Comparison of ENCODE assay signal across 8 cellular contexts in the genomic region with DNA sequence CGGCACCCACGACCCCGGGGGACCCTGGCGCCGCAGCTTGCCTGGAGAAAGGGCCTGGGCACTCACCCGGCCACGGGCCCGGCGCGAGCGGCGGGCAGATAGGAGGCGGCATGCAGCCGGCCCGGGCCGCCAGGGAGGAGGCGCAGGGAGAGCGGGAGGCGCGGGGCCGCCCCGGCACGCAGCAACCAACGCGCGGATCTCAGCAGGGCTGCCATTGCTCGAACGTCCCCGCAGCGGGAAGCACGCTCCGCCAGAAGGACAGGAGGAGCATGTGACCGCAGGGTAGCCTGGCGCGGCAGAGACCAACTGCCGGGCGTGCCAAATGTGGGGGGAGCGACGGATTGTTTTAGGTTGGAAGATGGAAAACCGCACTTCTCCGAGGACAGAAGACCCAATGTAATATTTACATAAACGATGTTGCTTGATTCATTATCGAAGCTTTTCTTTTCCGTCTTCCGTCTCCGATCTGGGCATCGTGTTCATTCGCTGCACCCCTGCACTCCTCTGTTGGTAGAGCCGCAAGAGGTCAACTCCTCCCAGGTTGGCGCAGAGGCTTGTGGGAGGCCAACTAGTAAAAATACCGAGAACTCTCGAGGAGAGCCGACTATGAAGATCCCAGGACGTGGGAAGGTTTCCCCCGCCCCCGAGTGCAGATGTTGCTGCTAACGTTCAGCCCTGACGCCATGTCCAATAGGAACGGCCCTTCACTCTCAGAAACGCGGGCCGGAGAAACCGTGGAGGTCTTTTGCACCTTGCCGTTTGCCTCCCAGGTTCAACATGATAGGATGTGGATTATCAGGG. TPM values are rescaled to one million over a fixed set of nuclear protein-coding genes. Genes with fewer than 3 reads are reported as not detected.
DNase-seq lines count a peak whose midpoint lies in the region; ATAC-seq, FAIRE-seq and TF ChIP-seq lines count a peak whose summit lies in the region.

A gene (minus strand): TSS at position 257 of the 801 bp plus-strand sequence. CDS start 42 bp downstream, at position 215.

- WGBS in psoas muscle, 3 donors, result 0 to 1% (median 0%) methylated on average over 50 to 64 of the region's 64 CpGs

- H3K36me3 ChIP-seq in ascending aorta, result peaks cover 0 to 5% of the 10 kb centered on the region in 2 donors
- peaks cover 10% of the 10 kb centered on the region for H3K36me3 ChIP-seq in right atrium auricular region
- H3K36me3 ChIP-seq in psoas muscle (ENCODE audit: insufficient read depth in 1 of 2, low read depth in 1 of 2), result peaks cover 12 to 17% of the 10 kb centered on the region in 2 donors

- H3K9me3 ChIP-seq in ascending aorta, result no peaks in the 10 kb centered on the region
- H3K9me3 ChIP-seq in right atrium auricular region, result no peaks in the 10 kb centered on the region
- H3K9me3 ChIP-seq in psoas muscle, result no peaks in the 10 kb centered on the region

- H3K27ac ChIP-seq in ascending aorta, result peak within 1 kb of the TSS; percentile 40 to 80
- peak within 1 kb of the TSS; percentile 85 for H3K27ac ChIP-seq in right atrium auricular region
- H3K27ac ChIP-seq in psoas muscle, result peak within 1 kb of the TSS; percentile 90

- intact Hi-C loops in ascending aorta (cut with DNase I), result loop anchor here (2.0 to 5.0 kb wide), 2 partner anchors 173 to 366 kb away; a partner anchor contains a TSS
- intact Hi-C loops in psoas muscle (cut with DNase I), result no loop called here

- H3K27me3 ChIP-seq in ascending aorta (no peaks in the 10 kb centered on the region), right atrium auricular region (no peaks in the 10 kb centered on the region), psoas muscle (ENCODE audit: insufficient read depth in 3 of 3, low read length in 2 of 3) (no peaks in the 10 kb centered on the region)

- TF ChIP-seq CTCF in ascending aorta (IDR thresholded peaks at IDR 0.05) (no peak), right atrium auricular region (IDR thresholded peaks at IDR 0.05) (no peak), psoas muscle (IDR thresholded peaks at IDR 0.05) (no peak)

- H3K4me1 ChIP-seq in ascending aorta (peaks cover 8 to 18% of the 10 kb centered on the region in 2 donors), right atrium auricular region (peaks cover 0 to 15% of the 10 kb centered on the region in 2 donors), psoas muscle (peaks cover 24% of the 10 kb centered on the region)

- H3K27ac Mint-ChIP-seq in T-helper 2 cell treated with Interferon-gamma antibody and Interleukin-4, amounts not matched to agents 5 μg/mL and 100 μg/mL, for 36 hours, result peak within 1 kb of the TSS; percentile 95

- peak; percentile 98 for FAIRE-seq in urothelium cell line (lab: Jason Lieb, UNC)

- H3K27me3 Mint-ChIP-seq in T-helper 2 cell treated with Interferon-gamma antibody and Interleukin-4, amounts not matched to agents 5 μg/mL and 100 μg/mL, for 36 hours (ENCODE audit: low read depth), result no peaks in the 10 kb centered on the region

- DNase-seq in NCI-H1930 (lab: John Stamatoyannopoulos, UW) (peak; percentile 88 to 89), ascending aorta (ENCODE audit: low spot score in 2 of 2) (peak; percentile 72 to 96), right atrium auricular region (ENCODE audit: low spot score) (peak; percentile 95), psoas muscle (peak; percentile 93 to 96), urothelium cell line (ENCODE audit: low spot score) (peak; percentile 98)
- peak; percentile 90 for DNase-seq in T-helper 2 cell treated with Interferon-gamma antibody and Interleukin-4, amounts not matched to agents 5 μg/mL and 100 μg/mL, for 36 hours (ENCODE audit: low spot score)

- ATAC-seq in GM18499 (IDR thresholded peaks at IDR 0.05; ENCODE audit: insufficient read depth, unreplicated experiment) (peak; percentile 82), HG02943 (IDR thresholded peaks at IDR 0.05; ENCODE audit: low read depth, unreplicated experiment) (peak; percentile 92), psoas muscle (peak; percentile 98 to 99 (median 98))

- no peaks in the 10 kb centered on the region for H3K9me3 Mint-ChIP-seq in T-helper 2 cell treated with Interferon-gamma antibody and Interleukin-4, amounts not matched to agents 5 μg/mL and 100 μg/mL, for 36 hours

- H3K36me3 Mint-ChIP-seq in T-helper 2 cell treated with Interferon-gamma antibody and Interleukin-4, amounts not matched to agents 5 μg/mL and 100 μg/mL, for 36 hours (ENCODE audit: low read depth), result peaks cover 36% of the 10 kb centered on the region

- peak within 1 kb of the TSS; percentile 90 to 99 for H3K4me3 ChIP-seq in ascending aorta
- peak within 1 kb of the TSS; percentile 99 to 100 for H3K4me3 ChIP-seq in right atrium auricular region
- peak within 1 kb of the TSS; percentile 100 for H3K4me3 ChIP-seq in psoas muscle

- peak within 1 kb of the TSS; percentile 85 for H3K4me3 Mint-ChIP-seq in T-helper 2 cell treated with Interferon-gamma antibody and Interleukin-4, amounts not matched to agents 5 μg/mL and 100 μg/mL, for 36 hours

- H3K4me1 Mint-ChIP-seq in T-helper 2 cell treated with Interferon-gamma antibody and Interleukin-4, amounts not matched to agents 5 μg/mL and 100 μg/mL, for 36 hours (ENCODE audit: low read depth), result peaks cover 31% of the 10 kb centered on the region

RNA-seq across cellular contexts. Expression of the gene that starts here (rescaled TPM):
- total RNA-seq in ascending aorta, result 78.1 TPM
- total RNA-seq in right atrium auricular region, result 10 to 100 TPM; 39.2 to 75.6 TPM
- total RNA-seq in psoas muscle, result 100 to 1,000 TPM; 100 to 198 (median 109) TPM
- 10 to 100 TPM; 47.3 to 80.4 (median 67.4) TPM for polyA plus RNA-seq in psoas muscle

Comparison
In these comparisons a context has a peak if more than half of its experiments do, and no peak if none do; other contexts are left out.
1. Peak in every context shown above with its lines: DNase-seq, ATAC-seq, H3K4me3 ChIP-seq and H3K27ac ChIP-seq.